12 cellular contexts compared by ENCODE assay signal in genomic region chr20:47347661-47348462, GRCh38. TPM values are rescaled to one million over a fixed set of nuclear protein-coding genes. Genes with fewer than 3 reads are reported as not detected.
A peak's percentile ranks its signal among the peaks of the same experiment; 100 is the strongest.
DNase-seq lines count a peak whose midpoint lies in the region; ATAC-seq, FAIRE-seq and TF ChIP-seq lines count a peak whose summit lies in the region.
"Had no signal": no experiment of that assay in that cellular context is flagged by ENCODE, and none has a peak within 500 bp of the region (broad histone marks: within the 10 kb centered on the region; RNA-seq: fewer than 3 reads in every experiment).

No MANE protein-coding gene starts in this region.

- POLR2A ChIA-PET in HEK293 (lab: Yijun Ruan, JAX): interaction anchor here (0.9 to 1.3 kb wide), 2 partner anchors 11 to 12 kb away, joined by 3 read pairs; no protein-coding TSS in a partner anchor

- CTCF ChIA-PET in HEK293 (lab: Yijun Ruan, JAX): interaction anchor here (0.5 to 2.0 kb wide), 5 partner anchors 11 to 75 kb away, joined by 3 to 6 read pairs (median 3); no protein-coding TSS in a partner anchor

- FAIRE-seq in kidney (lab: Jason Lieb, UNC) (no peak), RCC 7860 (lab: Jason Lieb, UNC) (no peak)

- no peak for DNase-seq in adrenal gland
- DNase-seq in kidney: no peak
- DNase-seq in RCC 7860 (ENCODE audit: low spot score): no peak
- DNase-seq in GF-D8 (lab: John Stamatoyannopoulos, UW): no peak
- DNase-seq in activated naive CD4-positive, alpha-beta T cell treated with anti-CD3 and anti-CD28 coated beads, Interleukin-2, amount 50 U/mL, for 16 hours: no peak
- DNase-seq: activated naive CD8-positive, alpha-beta T cell treated with anti-CD3 and anti-CD28 coated beads, Interleukin-2, amount 10 ng/mL, durations not matched to agents 7 days and 5 days; DMS79; foreskin melanocyte; NCI-H2227 treated with DMSO at 0.1 percent for 48 hours had no signal

- intact Hi-C loops in adrenal gland (cut with DNase I): no loop called here
- intact Hi-C loops in kidney (cut with DNase I): no loop called here

- 46 to 61% (median 56%) methylated on average over 4 of the region's 4 CpGs for WGBS in adrenal gland, 4 donors

- H3K4me3 ChIP-seq in HEK293 (ENCODE audit: low read depth, low read length) (no peak overlapping the region), adrenal gland (peak overlapping the region in 1 of 4 donors; percentile 23), kidney (ENCODE audit: low read length in 2 of 2) (no peak overlapping the region), skeletal muscle satellite cell (ENCODE audit: low read length) (no peak overlapping the region)

- H3K27me3 ChIP-seq in adrenal gland (no peaks in the 10 kb centered on the region), skeletal muscle satellite cell (ENCODE audit: control insufficient read depth, insufficient read depth, low read length) (no peaks in the 10 kb centered on the region)

- peak overlapping the region in 1 of 2 donors; percentile 20 for H3K9ac ChIP-seq in kidney (ENCODE audit: low read length in 2 of 2)
- H3K9ac ChIP-seq in skeletal muscle satellite cell (ENCODE audit: low read depth, low read length): peak overlapping the region; percentile 18

- TF ChIP-seq POLR2A in adrenal gland (IDR thresholded peaks at IDR 0.05): no peak

- H3K4me2 ChIP-seq in skeletal muscle satellite cell (ENCODE audit: low read length): no peak overlapping the region

- H3K27ac ChIP-seq in HEK293 (ENCODE audit: extremely low read depth, low read depth, low read length) (no peak overlapping the region), adrenal gland (peak overlapping the region; percentile 8 to 99 (median 82)), kidney (ENCODE audit: low read depth in 2 of 2, low read length in 2 of 2) (peak overlapping the region; percentile 58 to 100)

- H3K36me3 ChIP-seq in HEK293 (ENCODE audit: control insufficient read depth in 2 of 2, insufficient read depth in 1 of 2, low read length in 2 of 2): peaks cover 0 to 50% of the 10 kb centered on the region in 2 experiments; a peak in 2 of 3 replicates
- peaks cover 0 to 18% of the 10 kb centered on the region in 2 donors for H3K36me3 ChIP-seq in adrenal gland (replicated peaks in 1 of 2)
- H3K36me3 ChIP-seq in kidney (ENCODE audit: control insufficient read depth in 1 of 2, insufficient read depth in 2 of 2, low read length in 2 of 2): no peaks in the 10 kb centered on the region
- H3K36me3 ChIP-seq in skeletal muscle satellite cell (ENCODE audit: insufficient read depth, low read length): peaks cover 59% of the 10 kb centered on the region

- H3K9me3 ChIP-seq in HEK293 (ENCODE audit: control insufficient read depth, insufficient read depth, low read depth, low read length) (no peaks in the 10 kb centered on the region), adrenal gland (replicated peaks in 1 of 3) (no peaks in the 10 kb centered on the region), kidney (ENCODE audit: control insufficient read depth in 1 of 2, low read length in 2 of 2) (no peaks in the 10 kb centered on the region), skeletal muscle satellite cell (replicated peaks; ENCODE audit: low read length) (no peaks in the 10 kb centered on the region)

- no peak for ATAC-seq in GM18867 (IDR thresholded peaks at IDR 0.05; ENCODE audit: unreplicated experiment)

- TF ChIP-seq CTCF in HEK293 (tag by site-specific recombination; IDR thresholded peaks at IDR 0.05) (no peak), adrenal gland (IDR thresholded peaks at IDR 0.05) (no peak), kidney (IDR thresholded peaks at IDR 0.05; ENCODE audit: borderline replicate concordance, extremely low read depth, insufficient read depth) (no peak)

- H3K4me1 ChIP-seq in HEK293 (ENCODE audit: control insufficient read depth, insufficient read depth, low read length) (peaks cover 42% of the 10 kb centered on the region), adrenal gland (replicated peaks in 1 of 2) (peaks cover 52 to 75% of the 10 kb centered on the region in 2 donors), kidney (ENCODE audit: control insufficient read depth in 1 of 2, insufficient read depth in 1 of 2, low read depth in 1 of 2, low read length in 2 of 2) (peaks cover 49 to 58% of the 10 kb centered on the region in 2 donors), skeletal muscle satellite cell (ENCODE audit: control insufficient read depth, insufficient read depth, low read length) (peaks cover 61% of the 10 kb centered on the region)

TF ChIP-seq in HEK293, 187 proteins besides CTCF, POLR2A, EP300 and RAD21:
- TF ChIP-seq PRDM6 (tag by site-specific recombination; IDR thresholded peaks at IDR 0.05) (0 out of 2 replicates have a peak, but pooled peaks have one; percentile 32), PBX3 (CRISPR knock-in tag; IDR thresholded peaks at IDR 0.05) (no peak)

RNA-seq across cellular contexts. Expression of gene ZMYND8, which starts 8.6 kb away (rescaled TPM):
- total RNA-seq in adrenal gland (100 to 1,000 TPM in 2 of 8 donors, 10 to 100 TPM in 6; 58.4 to 116 (median 70.5) TPM), kidney (37.5 TPM)
- polyA plus RNA-seq in adrenal gland (10 to 100 TPM; 37.0 to 83.9 (median 64.1) TPM), kidney (ENCODE audit: insufficient read depth, low read depth, low replicate concordance) (10.5 TPM)
- total RNA-seq in skeletal muscle satellite cell (2012; rRNA removed): 40.1 and 50.0 TPM in 2 replicates
